Comparison of ENCODE assay signal across 20 cellular contexts in the genomic region with DNA sequence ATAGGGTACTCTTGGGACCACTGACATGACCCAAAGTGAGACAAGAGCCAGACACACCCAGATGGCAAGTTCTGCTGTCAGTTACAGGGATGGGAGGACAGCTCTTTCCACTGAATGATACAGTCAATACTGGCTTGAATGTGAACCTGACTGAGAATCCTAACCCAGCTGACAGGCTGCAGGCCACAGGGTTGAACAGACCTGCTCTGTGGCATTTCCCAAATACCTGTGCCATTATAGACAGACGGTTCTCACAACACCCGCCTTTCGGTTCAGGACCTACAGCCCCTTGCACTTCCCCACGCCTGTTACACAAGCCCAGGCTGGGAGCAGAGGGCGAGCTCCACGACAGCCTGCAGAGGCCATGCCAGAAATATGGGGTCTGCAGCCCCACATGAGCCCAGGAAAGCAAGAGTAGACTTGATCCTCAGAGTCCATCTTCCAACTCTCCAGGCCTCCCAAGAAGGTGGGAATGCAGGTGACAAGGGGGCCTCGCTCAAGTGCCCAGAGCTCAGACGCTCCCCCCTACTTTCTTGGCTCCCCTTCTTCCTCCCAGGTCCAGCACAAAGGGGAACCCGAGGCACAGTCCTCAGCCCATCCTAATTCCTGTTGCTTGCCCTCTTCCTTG.
"Had no signal": no experiment of that assay in that cellular context is flagged by ENCODE, and none has a peak within 500 bp of the region (broad histone marks: within the 10 kb centered on the region; RNA-seq: fewer than 3 reads in every experiment).

No MANE protein-coding gene starts in this region.

- ATAC-seq: activated CD8-positive, alpha-beta memory T cell treated with anti-CD3 and anti-CD28 coated beads, Interleukin-2, amount 10 ng/mL, durations not matched to agents 7 days and 5 days; activated naive CD4-positive, alpha-beta T cell treated with anti-CD3 and anti-CD28 coated beads, Interleukin-2, amount 50 U/mL, for 72 hours; left colon; naive thymus-derived CD4-positive, alpha-beta T cell; stimulated activated memory B cell treated with anti-CD40 and anti-IgM and Interleukin-4, amounts not matched to agents 10 μg/mL and 1 μg/mL and 100 μg/mL, for 72 hours had no signal

- H3K36me3 Mint-ChIP-seq: activated CD8-positive, alpha-beta memory T cell treated with anti-CD3 and anti-CD28 coated beads, Interleukin-2, amount 10 ng/mL, durations not matched to agents 7 days and 5 days; activated naive CD4-positive, alpha-beta T cell treated with anti-CD3 and anti-CD28 coated beads, Interleukin-2, amount 50 U/mL, for 72 hours; immature natural killer cell; naive thymus-derived CD4-positive, alpha-beta T cell; stimulated activated memory B cell treated with anti-CD40 and anti-IgM and Interleukin-4, amounts not matched to agents 10 μg/mL and 1 μg/mL and 100 μg/mL, for 72 hours had no signal

- H3K4me3 Mint-ChIP-seq: activated B cell treated with CpG ODN at 0.5 μM for 24 hours; activated CD8-positive, alpha-beta memory T cell treated with anti-CD3 and anti-CD28 coated beads, Interleukin-2, amount 10 ng/mL, durations not matched to agents 7 days and 5 days; activated T-cell treated with anti-CD3 and anti-CD28 coated beads, Interleukin-2, amount 50 U/mL, for 24 hours; endodermal cell; immature natural killer cell; naive thymus-derived CD4-positive, alpha-beta T cell; stimulated activated memory B cell treated with anti-CD40 and anti-IgM and Interleukin-4, amounts not matched to agents 10 μg/mL and 1 μg/mL and 100 μg/mL, for 72 hours; T-helper 1 cell treated with Interleukin-12 subunit alpha and Interleukin-12 subunit beta and Interleukin-4 antibody, amounts not matched to agents 30 μg/mL and 1 μg/mL, for 36 hours had no signal

- H3K36me3 ChIP-seq: brain microvascular endothelial cell, esophagus muscularis mucosa, neutrophil, right atrium auricular region, tibial artery had no signal

- H3K27me3 Mint-ChIP-seq: activated CD8-positive, alpha-beta memory T cell treated with anti-CD3 and anti-CD28 coated beads, Interleukin-2, amount 10 ng/mL, durations not matched to agents 7 days and 5 days had no signal

- H3K4me1 ChIP-seq: right atrium auricular region, tibial artery had no signal

- H3K4me1 Mint-ChIP-seq: activated B cell treated with CpG ODN at 0.5 μM for 24 hours; activated CD8-positive, alpha-beta memory T cell treated with anti-CD3 and anti-CD28 coated beads, Interleukin-2, amount 10 ng/mL, durations not matched to agents 7 days and 5 days; immature natural killer cell; stimulated activated memory B cell treated with anti-CD40 and anti-IgM and Interleukin-4, amounts not matched to agents 10 μg/mL and 1 μg/mL and 100 μg/mL, for 72 hours had no signal

- H3K9me3 ChIP-seq: esophagus muscularis mucosa, neutrophil, right atrium auricular region, tibial artery had no signal

- H3K4me3 ChIP-seq: esophagus muscularis mucosa, lung, right atrium auricular region, tibial artery had no signal

- H3K9me3 Mint-ChIP-seq: activated B cell treated with CpG ODN at 0.5 μM for 24 hours; activated T-cell treated with anti-CD3 and anti-CD28 coated beads, Interleukin-2, amount 50 U/mL, for 24 hours; stimulated activated memory B cell treated with anti-CD40 and anti-IgM and Interleukin-4, amounts not matched to agents 10 μg/mL and 1 μg/mL and 100 μg/mL, for 72 hours; T-helper 1 cell treated with Interleukin-12 subunit alpha and Interleukin-12 subunit beta and Interleukin-4 antibody, amounts not matched to agents 30 μg/mL and 1 μg/mL, for 36 hours had no signal

- H3K27ac Mint-ChIP-seq: activated B cell treated with CpG ODN at 0.5 μM for 24 hours; activated CD8-positive, alpha-beta memory T cell treated with anti-CD3 and anti-CD28 coated beads, Interleukin-2, amount 10 ng/mL, durations not matched to agents 7 days and 5 days; activated naive CD4-positive, alpha-beta T cell treated with anti-CD3 and anti-CD28 coated beads, Interleukin-2, amount 50 U/mL, for 72 hours; activated T-cell treated with anti-CD3 and anti-CD28 coated beads, Interleukin-2, amount 50 U/mL, for 24 hours; endodermal cell; immature natural killer cell; naive thymus-derived CD4-positive, alpha-beta T cell; stimulated activated memory B cell treated with anti-CD40 and anti-IgM and Interleukin-4, amounts not matched to agents 10 μg/mL and 1 μg/mL and 100 μg/mL, for 72 hours; T-helper 1 cell treated with Interleukin-12 subunit alpha and Interleukin-12 subunit beta and Interleukin-4 antibody, amounts not matched to agents 30 μg/mL and 1 μg/mL, for 36 hours had no signal

- H3K27me3 ChIP-seq: brain microvascular endothelial cell, esophagus muscularis mucosa, right atrium auricular region had no signal

- H3K27ac ChIP-seq: brain microvascular endothelial cell, esophagus muscularis mucosa, neutrophil, right atrium auricular region, tibial artery had no signal

- DNase-seq: activated B cell treated with CpG ODN at 0.5 μM for 24 hours; activated CD4-positive, alpha-beta T cell treated with anti-CD3 and anti-CD28 coated beads, Interleukin-2, amount 50 U/mL, for 1 hour; activated CD8-positive, alpha-beta memory T cell treated with anti-CD3 and anti-CD28 coated beads, Interleukin-2, amount 10 ng/mL, durations not matched to agents 7 days and 5 days; activated effector memory CD4-positive, alpha-beta T cell treated with anti-CD3 and anti-CD28 coated beads, Interleukin-2, amount 50 U/mL, for 16 hours; activated T-cell treated with anti-CD3 and anti-CD28 coated beads, Interleukin-2, amount 50 U/mL, for 24 hours; amniotic stem cell; brain microvascular endothelial cell; endodermal cell; immature natural killer cell; naive thymus-derived CD4-positive, alpha-beta T cell; stimulated activated CD4-positive, alpha-beta T cell treated with anti-CD3 and anti-CD28 coated beads, Interleukin-1b, Interleukin-23, amount 100 ng/mL, for 48 hours; tibial artery had no signal
